1 cellular context compared by ENCODE assay signal in genomic region chr6:37554480-37554819, GRCh38.
TF ChIP-seq lines count a peak whose summit lies in the region.

No MANE protein-coding gene starts in this region.

TF ChIP-seq in HepG2, 621 proteins besides CTCF, POLR2A, EP300 and RAD21 (continued from another document):
- TF ChIP-seq ZNF513 (CRISPR knock-in tag; conservative IDR thresholded peaks at IDR 0.05) (no peak), ZNF83 (CRISPR knock-in tag; IDR thresholded peaks at IDR 0.05; ENCODE audit: borderline replicate concordance) (no peak), FOXP4 (CRISPR knock-in tag; IDR thresholded peaks at IDR 0.05) (no peak), SP140L (CRISPR knock-in tag; IDR thresholded peaks at IDR 0.05; ENCODE audit: borderline replicate concordance) (no peak), YEATS4 (CRISPR knock-in tag; IDR thresholded peaks at IDR 0.05; ENCODE audit: borderline replicate concordance) (no peak), ZNF878 (CRISPR knock-in tag; IDR thresholded peaks at IDR 0.05) (no peak), ZBTB44 (CRISPR knock-in tag; IDR thresholded peaks at IDR 0.05) (no peak), HDAC2 (CRISPR knock-in tag; IDR thresholded peaks at IDR 0.05) (no peak), MED13 (CRISPR knock-in tag; IDR thresholded peaks at IDR 0.05) (no peak), ZNF552 (CRISPR knock-in tag; IDR thresholded peaks at IDR 0.05; ENCODE audit: borderline replicate concordance) (no peak)
